Comparison of ENCODE assay signal across 9 cellular contexts in genomic region chr1:114282751-114283403, GRCh38.
DNase-seq lines count a peak whose midpoint lies in the region; ATAC-seq lines count a peak whose summit lies in the region.
"Had no signal": no experiment of that assay in that cellular context is flagged by ENCODE, and none has a peak within 500 bp of the region (broad histone marks: within the 10 kb centered on the region; RNA-seq: fewer than 3 reads in every experiment).

No MANE protein-coding gene starts in this region.

- H3K4me3 ChIP-seq in effector memory CD4-positive, alpha-beta T cell (ENCODE audit: insufficient read depth, low read depth, low read length, poor library complexity, severe bottlenecking), result no peak overlapping the region

- peak; percentile 92 for ATAC-seq in GM19455 (IDR thresholded peaks at IDR 0.05; ENCODE audit: unreplicated experiment)
- ATAC-seq in memory B cell (ENCODE audit: low read depth), result peak; percentile 88

- peaks cover 3% of the 10 kb centered on the region for H3K27me3 Mint-ChIP-seq in activated CD4-positive, alpha-beta memory T cell treated with anti-CD3 and anti-CD28 coated beads, Interleukin-2, amount 10 ng/mL, durations not matched to agents 7 days and 5 days
- H3K27me3 Mint-ChIP-seq in memory B cell, result peaks cover 1% of the 10 kb centered on the region
- H3K27me3 Mint-ChIP-seq: activated naive CD8-positive, alpha-beta T cell had no signal

- H3K9me3 Mint-ChIP-seq in activated CD4-positive, alpha-beta memory T cell treated with anti-CD3 and anti-CD28 coated beads, Interleukin-2, amount 10 ng/mL, durations not matched to agents 7 days and 5 days, result no peaks in the 10 kb centered on the region
- no peaks in the 10 kb centered on the region for H3K9me3 Mint-ChIP-seq in memory B cell

- H3K36me3 ChIP-seq in effector memory CD4-positive, alpha-beta T cell (ENCODE audit: control insufficient read depth, insufficient read depth, low read length), result no peaks in the 10 kb centered on the region

- DNase-seq in CMK (ENCODE audit: low read depth) (peak; percentile 84), HPDE6-E6E7 (ENCODE audit: extremely low spot score) (peak; percentile 82), NCI-H82 treated with DMSO at 0.1 percent for 48 hours (lab: John Stamatoyannopoulos, UW; ENCODE audit: unreplicated experiment) (peak; percentile 80), memory B cell (ENCODE audit: low spot score in 2 of 2) (peak; percentile 63 to 68)
- DNase-seq in activated CD4-positive, alpha-beta memory T cell treated with anti-CD3 and anti-CD28 coated beads, Interleukin-2, amount 10 ng/mL, durations not matched to agents 7 days and 5 days, result peak; percentile 88
- DNase-seq in effector memory CD4-positive, alpha-beta T cell, result peak; percentile 53 to 69 (median 53)
- DNase-seq in stimulated activated CD8-positive, alpha-beta memory T cell treated with anti-CD3 and anti-CD28 coated beads, Interleukin-2, amount 100 ng/mL, for 1 hour (ENCODE audit: low read depth in 2 of 2), result peak; percentile 70

- no peaks in the 10 kb centered on the region for H3K4me1 ChIP-seq in effector memory CD4-positive, alpha-beta T cell (ENCODE audit: control insufficient read depth, insufficient read depth, low read length, poor library complexity, severe bottlenecking)

- no peaks in the 10 kb centered on the region for H3K36me3 Mint-ChIP-seq in activated CD4-positive, alpha-beta memory T cell treated with anti-CD3 and anti-CD28 coated beads, Interleukin-2, amount 10 ng/mL, durations not matched to agents 7 days and 5 days (ENCODE audit: low read depth)
- H3K36me3 Mint-ChIP-seq in memory B cell, result no peaks in the 10 kb centered on the region
- H3K36me3 Mint-ChIP-seq: activated naive CD8-positive, alpha-beta T cell had no signal

- no peak overlapping the region for H3K27ac Mint-ChIP-seq in activated CD4-positive, alpha-beta memory T cell treated with anti-CD3 and anti-CD28 coated beads, Interleukin-2, amount 10 ng/mL, durations not matched to agents 7 days and 5 days
- no peak overlapping the region for H3K27ac Mint-ChIP-seq in memory B cell
- H3K27ac Mint-ChIP-seq: activated naive CD8-positive, alpha-beta T cell had no signal

- POLR2A ChIA-PET in activated CD4-positive, alpha-beta memory T cell treated with anti-CD3 and anti-CD28 coated beads, Interleukin-2, amount 10 ng/mL, durations not matched to agents 7 days and 5 days (lab: Charles Lee), result interaction anchor here (0.7 to 1.2 kb wide), 4 partner anchors 64 to 353 kb away, joined by 3 read pairs; partner anchors contain the start of gene HIPK1

- H3K9me3 ChIP-seq in effector memory CD4-positive, alpha-beta T cell (ENCODE audit: control insufficient read depth, low read length), result no peaks in the 10 kb centered on the region

- no peak overlapping the region for H3K27ac ChIP-seq in effector memory CD4-positive, alpha-beta T cell (ENCODE audit: insufficient read depth, low read length, poor library complexity, severe bottlenecking)

- peaks cover 3% of the 10 kb centered on the region for H3K4me1 Mint-ChIP-seq in activated CD4-positive, alpha-beta memory T cell treated with anti-CD3 and anti-CD28 coated beads, Interleukin-2, amount 10 ng/mL, durations not matched to agents 7 days and 5 days
- no peaks in the 10 kb centered on the region for H3K4me1 Mint-ChIP-seq in memory B cell

- H3K27me3 ChIP-seq in effector memory CD4-positive, alpha-beta T cell (replicated peaks; ENCODE audit: control insufficient read depth, insufficient read depth, low read length, poor library complexity, severe bottlenecking), result no peaks in the 10 kb centered on the region

- CTCF ChIA-PET in activated CD4-positive, alpha-beta memory T cell treated with anti-CD3 and anti-CD28 coated beads, Interleukin-2, amount 10 ng/mL, durations not matched to agents 7 days and 5 days (lab: Charles Lee), result interaction anchor here (0.6 to 3.7 kb wide), 46 partner anchors 9 to 765 kb away, joined by 3 to 35 read pairs (median 4); partner anchors contain the start of gene OLFML3

- H3K4me3 Mint-ChIP-seq in activated CD4-positive, alpha-beta memory T cell treated with anti-CD3 and anti-CD28 coated beads, Interleukin-2, amount 10 ng/mL, durations not matched to agents 7 days and 5 days, result no peak overlapping the region
- no peak overlapping the region for H3K4me3 Mint-ChIP-seq in memory B cell
- H3K4me3 Mint-ChIP-seq: activated naive CD8-positive, alpha-beta T cell had no signal
